32 cellular contexts compared by ENCODE assay signal in genomic region chr16:13552960-13553257, GRCh38.
"Had no signal": no experiment of that assay in that cellular context is flagged by ENCODE, and none has a peak within 500 bp of the region (broad histone marks: within the 10 kb centered on the region; RNA-seq: fewer than 3 reads in every experiment).

No MANE protein-coding gene starts in this region.

- H3K4me3 Mint-ChIP-seq: activated B cell treated with CpG ODN at 0.5 μM for 24 hours; activated CD4-positive, alpha-beta memory T cell treated with anti-CD3 and anti-CD28 coated beads, Interleukin-2, amount 10 ng/mL, durations not matched to agents 7 days and 5 days; activated CD4-positive, alpha-beta T cell treated with anti-CD3 and anti-CD28 coated beads, Interleukin-2, amount 10 ng/mL, durations not matched to agents 24 days and 14 days; activated CD8-positive, alpha-beta memory T cell treated with anti-CD3 and anti-CD28 coated beads, Interleukin-2, amount 10 ng/mL, durations not matched to agents 7 days and 5 days; activated CD8-positive, alpha-beta T cell treated with anti-CD3 and anti-CD28 coated beads, Interleukin-2, amount 10 ng/mL, durations not matched to agents 7 days and 5 days; activated naive CD4-positive, alpha-beta T cell treated with anti-CD3 and anti-CD28 coated beads, Interleukin-2, amount 10 ng/mL, durations not matched to agents 7 days and 5 days; activated naive CD4-positive, alpha-beta T cell treated with anti-CD3 and anti-CD28 coated beads, Interleukin-2, amount 50 U/mL, for 24 hours; activated naive CD8-positive, alpha-beta T cell; activated naive CD8-positive, alpha-beta T cell treated with anti-CD3 and anti-CD28 coated beads, Interleukin-2, amount 10 ng/mL, durations not matched to agents 7 days and 5 days; activated naive CD8-positive, alpha-beta T cell treated with anti-CD3 and anti-CD28 coated beads, Interleukin-2, amount 50 U/mL, for 24 hours; activated T-cell treated with anti-CD3 and anti-CD28 coated beads, Interleukin-2, amount 50 U/mL, for 24 hours; brain; central memory CD8-positive, alpha-beta T cell; T-helper 17 cell; T-helper 2 cell treated with Interferon-gamma antibody and Interleukin-4, amounts not matched to agents 5 μg/mL and 100 μg/mL, for 36 hours had no signal

- H3K27me3 ChIP-seq: ascending aorta, cardiac muscle cell had no signal

- H3K4me3 ChIP-seq: ascending aorta, cardiac muscle cell had no signal

- H3K4me1 Mint-ChIP-seq: activated B cell treated with CpG ODN at 0.5 μM for 24 hours; activated CD4-positive, alpha-beta memory T cell treated with anti-CD3 and anti-CD28 coated beads, Interleukin-2, amount 10 ng/mL, durations not matched to agents 7 days and 5 days; activated CD4-positive, alpha-beta T cell treated with anti-CD3 and anti-CD28 coated beads, Interleukin-2, amount 10 ng/mL, durations not matched to agents 24 days and 14 days; activated CD8-positive, alpha-beta memory T cell treated with anti-CD3 and anti-CD28 coated beads, Interleukin-2, amount 10 ng/mL, durations not matched to agents 7 days and 5 days; activated naive CD4-positive, alpha-beta T cell treated with anti-CD3 and anti-CD28 coated beads, Interleukin-2, amount 10 ng/mL, durations not matched to agents 7 days and 5 days; activated naive CD4-positive, alpha-beta T cell treated with anti-CD3 and anti-CD28 coated beads, Interleukin-2, amount 50 U/mL, for 24 hours; activated naive CD8-positive, alpha-beta T cell treated with anti-CD3 and anti-CD28 coated beads, Interleukin-2, amount 10 ng/mL, durations not matched to agents 7 days and 5 days; activated naive CD8-positive, alpha-beta T cell treated with anti-CD3 and anti-CD28 coated beads, Interleukin-2, amount 50 U/mL, for 24 hours; central memory CD8-positive, alpha-beta T cell; T-helper 17 cell had no signal

- H3K27me3 Mint-ChIP-seq: activated B cell treated with CpG ODN at 0.5 μM for 24 hours; activated CD4-positive, alpha-beta memory T cell treated with anti-CD3 and anti-CD28 coated beads, Interleukin-2, amount 10 ng/mL, durations not matched to agents 7 days and 5 days; activated CD4-positive, alpha-beta T cell treated with anti-CD3 and anti-CD28 coated beads, Interleukin-2, amount 10 ng/mL, durations not matched to agents 24 days and 14 days; activated CD8-positive, alpha-beta memory T cell treated with anti-CD3 and anti-CD28 coated beads, Interleukin-2, amount 10 ng/mL, durations not matched to agents 7 days and 5 days; activated naive CD4-positive, alpha-beta T cell treated with anti-CD3 and anti-CD28 coated beads, Interleukin-2, amount 10 ng/mL, durations not matched to agents 7 days and 5 days; activated naive CD4-positive, alpha-beta T cell treated with anti-CD3 and anti-CD28 coated beads, Interleukin-2, amount 50 U/mL, for 24 hours; activated naive CD8-positive, alpha-beta T cell treated with anti-CD3 and anti-CD28 coated beads, Interleukin-2, amount 10 ng/mL, durations not matched to agents 7 days and 5 days; activated naive CD8-positive, alpha-beta T cell treated with anti-CD3 and anti-CD28 coated beads, Interleukin-2, amount 50 U/mL, for 24 hours; brain; central memory CD8-positive, alpha-beta T cell; T-helper 17 cell had no signal

- H3K36me3 ChIP-seq: ascending aorta, cardiac muscle cell had no signal

- H3K27ac ChIP-seq: ascending aorta, cardiac muscle cell, VCaP had no signal

- H3K36me3 Mint-ChIP-seq: activated CD8-positive, alpha-beta memory T cell treated with anti-CD3 and anti-CD28 coated beads, Interleukin-2, amount 10 ng/mL, durations not matched to agents 7 days and 5 days; activated naive CD4-positive, alpha-beta T cell treated with anti-CD3 and anti-CD28 coated beads, Interleukin-2, amount 10 ng/mL, durations not matched to agents 7 days and 5 days; activated naive CD4-positive, alpha-beta T cell treated with anti-CD3 and anti-CD28 coated beads, Interleukin-2, amount 50 U/mL, for 24 hours; activated naive CD8-positive, alpha-beta T cell; activated naive CD8-positive, alpha-beta T cell treated with anti-CD3 and anti-CD28 coated beads, Interleukin-2, amount 10 ng/mL, durations not matched to agents 7 days and 5 days; brain had no signal

- H3K9me3 Mint-ChIP-seq: activated B cell treated with CpG ODN at 0.5 μM for 24 hours had no signal

- DNase-seq: activated B cell treated with CpG ODN at 0.5 μM for 24 hours; activated CD4-positive, alpha-beta memory T cell treated with anti-CD3 and anti-CD28 coated beads, Interleukin-2, amount 10 ng/mL, durations not matched to agents 7 days and 5 days; activated CD4-positive, alpha-beta T cell treated with anti-CD3 and anti-CD28 coated beads for 4 hours; activated CD4-positive, alpha-beta T cell treated with anti-CD3 and anti-CD28 coated beads, Interleukin-2, amount 10 ng/mL, durations not matched to agents 24 days and 14 days; activated CD4-positive, alpha-beta T cell treated with anti-CD3 and anti-CD28 coated beads, Interleukin-2, amount 50 U/mL, for 1 hour; activated CD4-positive, alpha-beta T cell treated with anti-CD3 and anti-CD28 coated beads, Interleukin-2, amount 50 U/mL, for 4 hours; activated CD4-positive, CD25-positive, alpha-beta regulatory T cell treated with anti-CD3 and anti-CD28 coated beads, Interleukin-2, amount 50 U/mL, for 72 hours; activated CD8-positive, alpha-beta memory T cell treated with anti-CD3 and anti-CD28 coated beads for 24 hours; activated CD8-positive, alpha-beta memory T cell treated with anti-CD3 and anti-CD28 coated beads, Interleukin-2, amount 10 ng/mL, durations not matched to agents 7 days and 5 days; activated CD8-positive, alpha-beta memory T cell treated with anti-CD3 and anti-CD28 coated beads, Interleukin-2, amount 50 U/mL, for 48 hours; activated CD8-positive, alpha-beta T cell treated with anti-CD3 and anti-CD28 coated beads, Interleukin-2, amount 10 ng/mL, durations not matched to agents 7 days and 5 days; activated effector memory CD4-positive, alpha-beta T cell treated with Interleukin-2 at 50 U/mL for 16 hours; activated gamma-delta T cell; activated naive CD4-positive, alpha-beta T cell treated with anti-CD3 and anti-CD28 coated beads, Interleukin-2, amount 10 ng/mL, durations not matched to agents 7 days and 5 days; activated naive CD4-positive, alpha-beta T cell treated with Interleukin-2 at 50 U/mL for 16 hours; activated naive CD8-positive, alpha-beta T cell treated with anti-CD3 and anti-CD28 coated beads, Interleukin-2, amount 10 ng/mL, durations not matched to agents 7 days and 5 days; activated naive CD8-positive, alpha-beta T cell treated with anti-CD3 and anti-CD28 coated beads, Interleukin-2, amount 50 U/mL, for 24 hours; activated T-cell treated with anti-CD3 and anti-CD28 coated beads, Interleukin-2, amount 50 U/mL, for 24 hours; activated T-cell treated with anti-CD3 and anti-CD28 coated beads, Interleukin-2, amount 50 U/mL, for 48 hours; amygdala; cerebellar nuclear complex; T-helper 17 cell; T-helper 9 cell had no signal

- H3K9me3 ChIP-seq: ascending aorta had no signal

- H3K27ac Mint-ChIP-seq: activated B cell treated with CpG ODN at 0.5 μM for 24 hours; activated CD4-positive, alpha-beta memory T cell treated with anti-CD3 and anti-CD28 coated beads, Interleukin-2, amount 10 ng/mL, durations not matched to agents 7 days and 5 days; activated CD4-positive, alpha-beta T cell treated with anti-CD3 and anti-CD28 coated beads, Interleukin-2, amount 10 ng/mL, durations not matched to agents 24 days and 14 days; activated CD8-positive, alpha-beta memory T cell treated with anti-CD3 and anti-CD28 coated beads, Interleukin-2, amount 10 ng/mL, durations not matched to agents 7 days and 5 days; activated CD8-positive, alpha-beta T cell treated with anti-CD3 and anti-CD28 coated beads, Interleukin-2, amount 10 ng/mL, durations not matched to agents 7 days and 5 days; activated naive CD4-positive, alpha-beta T cell treated with anti-CD3 and anti-CD28 coated beads, Interleukin-2, amount 10 ng/mL, durations not matched to agents 7 days and 5 days; activated naive CD4-positive, alpha-beta T cell treated with anti-CD3 and anti-CD28 coated beads, Interleukin-2, amount 50 U/mL, for 24 hours; activated naive CD8-positive, alpha-beta T cell; activated naive CD8-positive, alpha-beta T cell treated with anti-CD3 and anti-CD28 coated beads, Interleukin-2, amount 10 ng/mL, durations not matched to agents 7 days and 5 days; activated naive CD8-positive, alpha-beta T cell treated with anti-CD3 and anti-CD28 coated beads, Interleukin-2, amount 50 U/mL, for 24 hours; activated T-cell treated with anti-CD3 and anti-CD28 coated beads, Interleukin-2, amount 50 U/mL, for 24 hours; activated T-helper 2 cell treated with anti-CD3 and anti-CD28 coated beads, Interferon-gamma antibody, Interleukin-2, Interleukin-4, amounts not matched to agents 10 μg/mL and 5 μg/mL and 100 μg/mL, durations not matched to agents 14 hours and 24 hours and 36 hours; T-helper 17 cell; T-helper 2 cell treated with Interferon-gamma antibody and Interleukin-4, amounts not matched to agents 5 μg/mL and 100 μg/mL, for 36 hours had no signal

- H3K4me1 ChIP-seq: ascending aorta had no signal
